In the genomic region with DNA sequence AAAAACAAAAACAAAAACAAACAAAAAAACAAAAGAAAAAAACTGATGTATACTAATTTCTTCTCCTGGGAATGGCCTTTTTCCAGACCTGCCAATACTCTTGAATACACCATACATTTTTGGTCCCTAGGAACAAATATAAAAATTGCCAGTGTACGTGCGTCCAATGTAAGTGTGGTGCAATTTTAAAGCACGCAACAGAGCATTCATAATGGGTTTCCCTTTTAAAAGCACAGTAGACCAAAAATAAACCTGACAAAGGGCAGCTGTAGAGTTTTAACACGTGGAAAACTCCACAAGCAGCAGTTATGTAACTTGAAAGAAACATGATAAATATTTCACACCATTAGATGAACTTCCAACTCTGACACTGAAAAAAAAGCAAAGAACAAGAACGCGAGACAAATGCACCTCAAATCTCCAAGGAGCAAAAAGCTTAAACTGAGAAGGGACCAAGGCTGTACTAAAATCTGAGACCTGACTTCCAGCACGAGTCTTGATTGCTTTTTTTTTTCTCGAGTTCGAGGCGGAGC, we compare ENCODE assay signal across 8 cellular contexts. TPM values are rescaled to one million over a fixed set of nuclear protein-coding genes. Genes with fewer than 3 reads are reported as not detected.
A peak's percentile ranks its signal among the peaks of the same experiment; 100 is the strongest.
DNase-seq lines count a peak whose midpoint lies in the region; ATAC-seq and TF ChIP-seq lines count a peak whose summit lies in the region.

No MANE protein-coding gene starts in this region.

- H3K27me3 Mint-ChIP-seq in endodermal cell (ENCODE audit: insufficient read depth) = peaks cover 81% of the 10 kb centered on the region
- H3K27me3 Mint-ChIP-seq in nephron progenitor cell (ENCODE audit: low read depth, poor library complexity) = peaks cover 36% of the 10 kb centered on the region

- H3K9ac ChIP-seq in endodermal cell (ENCODE audit: extremely low read depth, low read length, poor library complexity, severe bottlenecking) = peak overlapping the region; percentile 44

- H3K27ac Mint-ChIP-seq in endodermal cell (no peak overlapping the region), nephron progenitor cell (no peak overlapping the region)

- H3K4me1 ChIP-seq in endodermal cell (ENCODE audit: control insufficient read depth, insufficient read depth, low read length) = no peaks in the 10 kb centered on the region

- no peak for DNase-seq in AG04449 (ENCODE audit: low read depth, low spot score)
- DNase-seq in NOMO-1 treated with DMSO at 0.1 percent for 48 hours (lab: John Stamatoyannopoulos, UW; ENCODE audit: unreplicated experiment) = peak; percentile 56
- no peak for DNase-seq in endodermal cell
- DNase-seq in nephron progenitor cell = no peak
- no peak for DNase-seq in HUDEP-2 (lab: John Stamatoyannopoulos, UW; ENCODE audit: unreplicated experiment in 76 of 76)
- DNase-seq in G401 (ENCODE audit: low spot score) = no peak

- H3K9me3 Mint-ChIP-seq in endodermal cell (no peaks in the 10 kb centered on the region), nephron progenitor cell (no peaks in the 10 kb centered on the region)

- H3K4me1 Mint-ChIP-seq in endodermal cell = peaks cover 3% of the 10 kb centered on the region
- peaks cover 16% of the 10 kb centered on the region for H3K4me1 Mint-ChIP-seq in nephron progenitor cell

- ATAC-seq in GM19351 (IDR thresholded peaks at IDR 0.05; ENCODE audit: unreplicated experiment) = peak; percentile 21
- ATAC-seq in HG03565 (IDR thresholded peaks at IDR 0.05; ENCODE audit: unreplicated experiment) = no peak

- peak overlapping the region; percentile 64 for H3K4me3 ChIP-seq in AG04449 (ENCODE audit: low read depth, low read length)
- peak overlapping the region; percentile 85 for H3K4me3 ChIP-seq in endodermal cell (ENCODE audit: low read length)

- TF ChIP-seq CTCF in AG04449 (IDR thresholded peaks at IDR 0.05; ENCODE audit: insufficient read depth, low read length, missing control alignments) (no peak), endodermal cell (conservative IDR thresholded peaks at IDR 0.05) (no peak), nephron progenitor cell (IDR thresholded peaks at IDR 0.05) (no peak)

- CTCF ChIA-PET in AG04449 (lab: Yijun Ruan, JAX) = interaction anchor here (1.0 to 2.9 kb wide), 2 partner anchors 30 to 31 kb away, joined by 3 to 15 read pairs; no protein-coding TSS in a partner anchor

- H3K36me3 Mint-ChIP-seq in endodermal cell (ENCODE audit: low read depth) (no peaks in the 10 kb centered on the region), nephron progenitor cell (ENCODE audit: low read depth) (no peaks in the 10 kb centered on the region)

- H3K36me3 ChIP-seq in endodermal cell (ENCODE audit: control insufficient read depth, insufficient read depth, low read length) = no peaks in the 10 kb centered on the region

- H3K9me3 ChIP-seq in endodermal cell (ENCODE audit: control insufficient read depth, low read length) = no peaks in the 10 kb centered on the region

- in situ Hi-C loops in G401 (cut with HindIII; ENCODE audit: low sequenced_read_pairs) = no loop called here

- WGBS in endodermal cell (ENCODE audit: insufficient coverage in 1 of 2, insufficient read length in 1 of 2), 2 experiments = 27 to 34% methylated on average over 8 to 10 of the region's 10 CpGs

- H3K27ac ChIP-seq in endodermal cell (ENCODE audit: low read depth, low read length) = peak overlapping the region; percentile 99

- POLR2A ChIA-PET in AG04449 (lab: Yijun Ruan, JAX) = interaction anchor here (0.6 kb wide), 1 partner anchor 24 kb away, joined by 3 read pairs; no protein-coding TSS in a partner anchor

- H3K27me3 ChIP-seq in endodermal cell (ENCODE audit: control insufficient read depth, insufficient read depth, low read length, poor library complexity, severe bottlenecking) = peaks cover 56% of the 10 kb centered on the region

- H3K4me3 Mint-ChIP-seq in endodermal cell = peak overlapping the region; percentile 60
- peak overlapping the region; percentile 82 for H3K4me3 Mint-ChIP-seq in nephron progenitor cell

RNA-seq across cellular contexts. Expression of a gene that starts 0.4 kb away (rescaled TPM):
- total RNA-seq in endodermal cell = 1 to 10 TPM in 1 of 2 donors, under 1 TPM in 1; 0.48 to 1.7 TPM
- polyA plus RNA-seq in endodermal cell (2013, experiment 1 of 2) = 81.9 TPM
- polyA plus RNA-seq in endodermal cell (2013, experiment 2 of 2) = 68.9 TPM
- not detected in 2 replicates for total RNA-seq in G401 (2014; rRNA removed; shearing (Covaris generic))

RNA-seq across cellular contexts. Expression of a gene that starts 31.4 kb away (rescaled TPM):
- 10 to 100 TPM; 43.2 to 46.3 TPM for total RNA-seq in endodermal cell
- 43.0 TPM for polyA plus RNA-seq in endodermal cell (2013, experiment 1 of 2)
- polyA plus RNA-seq in endodermal cell (2013, experiment 2 of 2) = 40.8 TPM
- 45.4 and 70.9 TPM in 2 replicates for total RNA-seq in G401 (2014; rRNA removed; shearing (Covaris generic))
